ENCODE assay signal across 3 cellular contexts in the genomic region with DNA sequence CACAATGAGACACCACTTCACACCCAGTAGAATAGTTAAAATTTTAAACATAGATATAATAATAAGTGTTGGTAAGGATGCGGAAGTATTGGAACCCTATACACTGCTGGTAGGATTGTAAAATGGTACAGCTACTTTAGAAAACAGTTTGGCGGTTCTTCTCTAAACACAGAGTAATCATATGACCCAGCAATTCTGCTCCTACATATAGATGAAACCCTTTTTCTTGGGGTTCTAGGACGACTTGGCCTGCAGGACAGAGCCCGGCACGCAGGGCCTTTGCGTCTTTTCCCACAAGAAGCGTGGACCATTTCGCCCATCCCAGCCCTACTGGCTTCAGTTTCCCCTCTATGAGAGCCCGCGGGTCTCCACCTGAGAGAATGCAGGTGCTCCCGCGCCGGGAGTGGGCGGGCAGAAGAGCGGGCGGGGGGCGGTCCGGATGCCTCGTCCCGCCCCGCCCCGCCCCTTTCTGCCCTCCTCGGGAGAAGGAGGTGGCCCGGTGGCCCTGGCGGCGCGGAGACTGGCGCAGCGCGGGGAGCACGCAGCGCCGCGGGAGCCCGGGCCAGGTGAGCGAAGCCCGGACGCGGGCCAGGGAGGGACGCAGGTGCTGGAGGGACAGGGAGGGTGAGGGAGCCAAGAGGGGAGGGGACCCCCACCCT.
TF ChIP-seq lines count a peak whose summit lies in the region.

A gene (plus strand): TSS at position 508 of the 659 bp plus-strand sequence. CDS start 3,077 bp downstream, outside the sequence.

TF ChIP-seq in SK-N-SH, 30 proteins besides CTCF, POLR2A, EP300 and RAD21:
- TF ChIP-seq GATA2 (CRISPR knock-in tag; IDR thresholded peaks at IDR 0.05) = no peak
- TF ChIP-seq NFIC (IDR thresholded peaks at IDR 0.05; ENCODE audit: borderline replicate concordance) = no peak
- TF ChIP-seq, protein P1, sequence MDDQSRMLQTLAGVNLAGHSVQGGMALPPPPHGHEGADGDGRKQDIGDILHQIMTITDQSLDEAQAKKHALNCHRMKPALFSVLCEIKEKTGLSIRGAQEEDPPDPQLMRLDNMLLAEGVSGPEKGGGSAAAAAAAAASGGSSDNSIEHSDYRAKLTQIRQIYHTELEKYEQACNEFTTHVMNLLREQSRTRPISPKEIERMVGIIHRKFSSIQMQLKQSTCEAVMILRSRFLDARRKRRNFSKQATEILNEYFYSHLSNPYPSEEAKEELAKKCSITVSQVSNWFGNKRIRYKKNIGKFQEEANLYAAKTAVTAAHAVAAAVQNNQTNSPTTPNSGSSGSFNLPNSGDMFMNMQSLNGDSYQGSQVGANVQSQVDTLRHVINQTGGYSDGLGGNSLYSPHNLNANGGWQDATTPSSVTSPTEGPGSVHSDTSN (IDR thresholded peaks at IDR 0.05) = no peak
- TF ChIP-seq RFX5 (IDR thresholded peaks at IDR 0.05; ENCODE audit: low read length) = no peak
- TF ChIP-seq JUND (IDR thresholded peaks at IDR 0.05) = no peak
- no peak for TF ChIP-seq SMC3 (IDR thresholded peaks at IDR 0.05; ENCODE audit: low read depth, low read length)
- TF ChIP-seq, protein P2, sequence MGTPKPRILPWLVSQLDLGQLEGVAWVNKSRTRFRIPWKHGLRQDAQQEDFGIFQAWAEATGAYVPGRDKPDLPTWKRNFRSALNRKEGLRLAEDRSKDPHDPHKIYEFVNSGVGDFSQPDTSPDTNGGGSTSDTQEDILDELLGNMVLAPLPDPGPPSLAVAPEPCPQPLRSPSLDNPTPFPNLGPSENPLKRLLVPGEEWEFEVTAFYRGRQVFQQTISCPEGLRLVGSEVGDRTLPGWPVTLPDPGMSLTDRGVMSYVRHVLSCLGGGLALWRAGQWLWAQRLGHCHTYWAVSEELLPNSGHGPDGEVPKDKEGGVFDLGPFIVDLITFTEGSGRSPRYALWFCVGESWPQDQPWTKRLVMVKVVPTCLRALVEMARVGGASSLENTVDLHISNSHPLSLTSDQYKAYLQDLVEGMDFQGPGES (IDR thresholded peaks at IDR 0.05; ENCODE audit: low read depth, low read length) = no peak
- no peak for TF ChIP-seq EZH2phosphoT487 (IDR thresholded peaks at IDR 0.05; ENCODE audit: borderline replicate concordance, low read depth)
- TF ChIP-seq YY1 (IDR thresholded peaks at IDR 0.05; ENCODE audit: low read depth) = no peak

TF ChIP-seq in SK-N-SH treated with all-trans-retinoic acid at 6 μM for 48 hours, 23 proteins besides CTCF, POLR2A, EP300 and RAD21:
- TF ChIP-seq CSDC2 (CRISPR knock-in tag; IDR thresholded peaks at IDR 0.05) = no peak
- no peak for TF ChIP-seq ARNTL (CRISPR knock-in tag; IDR thresholded peaks at IDR 0.05; ENCODE audit: borderline replicate concordance, low read depth)
- no peak for TF ChIP-seq ESRRG (CRISPR knock-in tag; IDR thresholded peaks at IDR 0.05)
- TF ChIP-seq BACH2 (CRISPR knock-in tag; IDR thresholded peaks at IDR 0.05; ENCODE audit: borderline replicate concordance) = no peak
- TF ChIP-seq, protein P3, sequence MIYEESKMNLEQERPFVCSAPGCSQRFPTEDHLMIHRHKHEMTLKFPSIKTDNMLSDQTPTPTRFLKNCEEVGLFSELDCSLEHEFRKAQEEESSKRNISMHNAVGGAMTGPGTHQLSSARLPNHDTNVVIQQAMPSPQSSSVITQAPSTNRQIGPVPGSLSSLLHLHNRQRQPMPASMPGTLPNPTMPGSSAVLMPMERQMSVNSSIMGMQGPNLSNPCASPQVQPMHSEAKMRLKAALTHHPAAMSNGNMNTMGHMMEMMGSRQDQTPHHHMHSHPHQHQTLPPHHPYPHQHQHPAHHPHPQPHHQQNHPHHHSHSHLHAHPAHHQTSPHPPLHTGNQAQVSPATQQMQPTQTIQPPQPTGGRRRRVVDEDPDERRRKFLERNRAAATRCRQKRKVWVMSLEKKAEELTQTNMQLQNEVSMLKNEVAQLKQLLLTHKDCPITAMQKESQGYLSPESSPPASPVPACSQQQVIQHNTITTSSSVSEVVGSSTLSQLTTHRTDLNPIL (CRISPR knock-in tag; IDR thresholded peaks at IDR 0.05; ENCODE audit: low read depth) = no peak
- no peak for TF ChIP-seq ZNF8 (CRISPR knock-in tag; IDR thresholded peaks at IDR 0.05)
- TF ChIP-seq ISL1 (CRISPR knock-in tag; IDR thresholded peaks at IDR 0.05) = no peak
- TF ChIP-seq GLIS3 (CRISPR knock-in tag; IDR thresholded peaks at IDR 0.05) = no peak

TF ChIP-seq in HepG2, 621 proteins besides CTCF, POLR2A, EP300 and RAD21 (continues in another document):
- TF ChIP-seq ZNF713 (CRISPR knock-in tag; IDR thresholded peaks at IDR 0.05) = no peak
- no peak for TF ChIP-seq NCOA1 (CRISPR knock-in tag; IDR thresholded peaks at IDR 0.05)
- no peak for TF ChIP-seq MTF1 (CRISPR knock-in tag; IDR thresholded peaks at IDR 0.05)
- no peak for TF ChIP-seq PAF1 (CRISPR knock-in tag; IDR thresholded peaks at IDR 0.05)
- no peak for TF ChIP-seq MEF2D (CRISPR knock-in tag; IDR thresholded peaks at IDR 0.05)
- no peak for TF ChIP-seq ZNF274 (CRISPR knock-in tag; IDR thresholded peaks at IDR 0.05)
- TF ChIP-seq ZNF263 (CRISPR knock-in tag; IDR thresholded peaks at IDR 0.05) = 0 out of 2 replicates have a peak, but pooled peaks have one; percentile 33
- TF ChIP-seq, protein P4, sequence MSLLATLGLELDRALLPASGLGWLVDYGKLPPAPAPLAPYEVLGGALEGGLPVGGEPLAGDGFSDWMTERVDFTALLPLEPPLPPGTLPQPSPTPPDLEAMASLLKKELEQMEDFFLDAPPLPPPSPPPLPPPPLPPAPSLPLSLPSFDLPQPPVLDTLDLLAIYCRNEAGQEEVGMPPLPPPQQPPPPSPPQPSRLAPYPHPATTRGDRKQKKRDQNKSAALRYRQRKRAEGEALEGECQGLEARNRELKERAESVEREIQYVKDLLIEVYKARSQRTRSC (CRISPR knock-in tag; IDR thresholded peaks at IDR 0.05; ENCODE audit: low read depth) = no peak
- TF ChIP-seq ZNF350 (CRISPR knock-in tag; IDR thresholded peaks at IDR 0.05; ENCODE audit: borderline replicate concordance, low read depth) = no peak
- TF ChIP-seq, protein P5, sequence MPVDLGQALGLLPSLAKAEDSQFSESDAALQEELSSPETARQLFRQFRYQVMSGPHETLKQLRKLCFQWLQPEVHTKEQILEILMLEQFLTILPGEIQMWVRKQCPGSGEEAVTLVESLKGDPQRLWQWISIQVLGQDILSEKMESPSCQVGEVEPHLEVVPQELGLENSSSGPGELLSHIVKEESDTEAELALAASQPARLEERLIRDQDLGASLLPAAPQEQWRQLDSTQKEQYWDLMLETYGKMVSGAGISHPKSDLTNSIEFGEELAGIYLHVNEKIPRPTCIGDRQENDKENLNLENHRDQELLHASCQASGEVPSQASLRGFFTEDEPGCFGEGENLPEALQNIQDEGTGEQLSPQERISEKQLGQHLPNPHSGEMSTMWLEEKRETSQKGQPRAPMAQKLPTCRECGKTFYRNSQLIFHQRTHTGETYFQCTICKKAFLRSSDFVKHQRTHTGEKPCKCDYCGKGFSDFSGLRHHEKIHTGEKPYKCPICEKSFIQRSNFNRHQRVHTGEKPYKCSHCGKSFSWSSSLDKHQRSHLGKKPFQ (CRISPR knock-in tag; IDR thresholded peaks at IDR 0.05; ENCODE audit: insufficient replicate concordance) = no peak
- TF ChIP-seq ZNF607 (CRISPR knock-in tag; IDR thresholded peaks at IDR 0.05; ENCODE audit: borderline replicate concordance) = no peak
- TF ChIP-seq, protein P6, sequence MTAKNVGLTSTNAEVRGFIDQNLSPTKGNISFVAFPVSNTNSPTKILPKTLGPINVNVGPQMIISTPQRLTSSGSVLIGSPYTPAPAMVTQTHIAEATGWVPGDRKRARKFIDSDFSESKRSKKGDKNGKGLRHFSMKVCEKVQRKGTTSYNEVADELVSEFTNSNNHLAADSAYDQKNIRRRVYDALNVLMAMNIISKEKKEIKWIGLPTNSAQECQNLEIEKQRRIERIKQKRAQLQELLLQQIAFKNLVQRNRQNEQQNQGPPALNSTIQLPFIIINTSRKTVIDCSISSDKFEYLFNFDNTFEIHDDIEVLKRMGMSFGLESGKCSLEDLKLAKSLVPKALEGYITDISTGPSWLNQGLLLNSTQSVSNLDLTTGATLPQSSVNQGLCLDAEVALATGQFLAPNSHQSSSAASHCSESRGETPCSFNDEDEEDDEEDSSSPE (CRISPR knock-in tag; IDR thresholded peaks at IDR 0.05) = no peak
- TF ChIP-seq, protein P7, sequence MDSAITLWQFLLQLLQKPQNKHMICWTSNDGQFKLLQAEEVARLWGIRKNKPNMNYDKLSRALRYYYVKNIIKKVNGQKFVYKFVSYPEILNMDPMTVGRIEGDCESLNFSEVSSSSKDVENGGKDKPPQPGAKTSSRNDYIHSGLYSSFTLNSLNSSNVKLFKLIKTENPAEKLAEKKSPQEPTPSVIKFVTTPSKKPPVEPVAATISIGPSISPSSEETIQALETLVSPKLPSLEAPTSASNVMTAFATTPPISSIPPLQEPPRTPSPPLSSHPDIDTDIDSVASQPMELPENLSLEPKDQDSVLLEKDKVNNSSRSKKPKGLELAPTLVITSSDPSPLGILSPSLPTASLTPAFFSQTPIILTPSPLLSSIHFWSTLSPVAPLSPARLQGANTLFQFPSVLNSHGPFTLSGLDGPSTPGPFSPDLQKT (CRISPR knock-in tag; IDR thresholded peaks at IDR 0.05; ENCODE audit: borderline replicate concordance) = 0 out of 2 replicates have a peak, but pooled peaks have one; percentile 58
- TF ChIP-seq, protein P8, sequence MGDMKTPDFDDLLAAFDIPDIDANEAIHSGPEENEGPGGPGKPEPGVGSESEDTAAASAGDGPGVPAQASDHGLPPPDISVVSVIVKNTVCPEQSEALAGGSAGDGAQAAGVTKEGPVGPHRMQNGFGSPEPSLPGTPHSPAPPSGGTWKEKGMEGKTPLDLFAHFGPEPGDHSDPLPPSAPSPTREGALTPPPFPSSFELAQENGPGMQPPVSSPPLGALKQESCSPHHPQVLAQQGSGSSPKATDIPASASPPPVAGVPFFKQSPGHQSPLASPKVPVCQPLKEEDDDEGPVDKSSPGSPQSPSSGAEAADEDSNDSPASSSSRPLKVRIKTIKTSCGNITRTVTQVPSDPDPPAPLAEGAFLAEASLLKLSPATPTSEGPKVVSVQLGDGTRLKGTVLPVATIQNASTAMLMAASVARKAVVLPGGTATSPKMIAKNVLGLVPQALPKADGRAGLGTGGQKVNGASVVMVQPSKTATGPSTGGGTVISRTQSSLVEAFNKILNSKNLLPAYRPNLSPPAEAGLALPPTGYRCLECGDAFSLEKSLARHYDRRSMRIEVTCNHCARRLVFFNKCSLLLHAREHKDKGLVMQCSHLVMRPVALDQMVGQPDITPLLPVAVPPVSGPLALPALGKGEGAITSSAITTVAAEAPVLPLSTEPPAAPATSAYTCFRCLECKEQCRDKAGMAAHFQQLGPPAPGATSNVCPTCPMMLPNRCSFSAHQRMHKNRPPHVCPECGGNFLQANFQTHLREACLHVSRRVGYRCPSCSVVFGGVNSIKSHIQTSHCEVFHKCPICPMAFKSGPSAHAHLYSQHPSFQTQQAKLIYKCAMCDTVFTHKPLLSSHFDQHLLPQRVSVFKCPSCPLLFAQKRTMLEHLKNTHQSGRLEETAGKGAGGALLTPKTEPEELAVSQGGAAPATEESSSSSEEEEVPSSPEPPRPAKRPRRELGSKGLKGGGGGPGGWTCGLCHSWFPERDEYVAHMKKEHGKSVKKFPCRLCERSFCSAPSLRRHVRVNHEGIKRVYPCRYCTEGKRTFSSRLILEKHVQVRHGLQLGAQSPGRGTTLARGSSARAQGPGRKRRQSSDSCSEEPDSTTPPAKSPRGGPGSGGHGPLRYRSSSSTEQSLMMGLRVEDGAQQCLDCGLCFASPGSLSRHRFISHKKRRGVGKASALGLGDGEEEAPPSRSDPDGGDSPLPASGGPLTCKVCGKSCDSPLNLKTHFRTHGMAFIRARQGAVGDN (CRISPR knock-in tag; IDR thresholded peaks at IDR 0.05) = peak; percentile 35; the same call in 1 of the 2 replicates
- no peak for TF ChIP-seq ZNF773 (CRISPR knock-in tag; IDR thresholded peaks at IDR 0.05; ENCODE audit: borderline replicate concordance)
- TF ChIP-seq, protein P9, sequence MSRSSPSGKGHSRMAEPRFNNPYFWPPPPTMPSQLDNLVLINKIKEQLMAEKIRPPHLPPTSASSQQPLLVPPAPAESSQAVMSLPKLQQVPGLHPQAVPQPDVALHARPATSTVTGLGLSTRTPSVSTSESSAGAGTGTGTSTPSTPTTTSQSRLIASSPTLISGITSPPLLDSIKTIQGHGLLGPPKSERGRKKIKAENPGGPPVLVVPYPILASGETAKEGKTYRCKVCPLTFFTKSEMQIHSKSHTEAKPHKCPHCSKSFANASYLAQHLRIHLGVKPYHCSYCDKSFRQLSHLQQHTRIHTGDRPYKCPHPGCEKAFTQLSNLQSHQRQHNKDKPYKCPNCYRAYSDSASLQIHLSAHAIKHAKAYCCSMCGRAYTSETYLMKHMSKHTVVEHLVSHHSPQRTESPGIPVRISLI (CRISPR knock-in tag; IDR thresholded peaks at IDR 0.05; ENCODE audit: borderline replicate concordance) = no peak
- no peak for TF ChIP-seq CCAR2 (optimal IDR thresholded peaks at IDR 0.05; ENCODE audit: low read depth, low read length)
- no peak for TF ChIP-seq ATRX (CRISPR knock-in tag; IDR thresholded peaks at IDR 0.05; ENCODE audit: borderline replicate concordance)
- TF ChIP-seq PAWR (CRISPR knock-in tag; IDR thresholded peaks at IDR 0.05; ENCODE audit: borderline replicate concordance) = no peak
- TF ChIP-seq, protein P10, sequence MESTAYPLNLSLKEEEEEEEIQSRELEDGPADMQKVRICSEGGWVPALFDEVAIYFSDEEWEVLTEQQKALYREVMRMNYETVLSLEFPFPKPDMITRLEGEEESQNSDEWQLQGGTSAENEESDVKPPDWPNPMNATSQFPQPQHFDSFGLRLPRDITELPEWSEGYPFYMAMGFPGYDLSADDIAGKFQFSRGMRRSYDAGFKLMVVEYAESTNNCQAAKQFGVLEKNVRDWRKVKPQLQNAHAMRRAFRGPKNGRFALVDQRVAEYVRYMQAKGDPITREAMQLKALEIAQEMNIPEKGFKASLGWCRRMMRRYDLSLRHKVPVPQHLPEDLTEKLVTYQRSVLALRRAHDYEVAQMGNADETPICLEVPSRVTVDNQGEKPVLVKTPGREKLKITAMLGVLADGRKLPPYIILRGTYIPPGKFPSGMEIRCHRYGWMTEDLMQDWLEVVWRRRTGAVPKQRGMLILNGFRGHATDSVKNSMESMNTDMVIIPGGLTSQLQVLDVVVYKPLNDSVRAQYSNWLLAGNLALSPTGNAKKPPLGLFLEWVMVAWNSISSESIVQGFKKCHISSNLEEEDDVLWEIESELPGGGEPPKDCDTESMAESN (CRISPR knock-in tag; conservative IDR thresholded peaks at IDR 0.05) = no peak
- TF ChIP-seq KDM3A (CRISPR knock-in tag; IDR thresholded peaks at IDR 0.05; ENCODE audit: low read depth) = no peak
- TF ChIP-seq, protein P11, sequence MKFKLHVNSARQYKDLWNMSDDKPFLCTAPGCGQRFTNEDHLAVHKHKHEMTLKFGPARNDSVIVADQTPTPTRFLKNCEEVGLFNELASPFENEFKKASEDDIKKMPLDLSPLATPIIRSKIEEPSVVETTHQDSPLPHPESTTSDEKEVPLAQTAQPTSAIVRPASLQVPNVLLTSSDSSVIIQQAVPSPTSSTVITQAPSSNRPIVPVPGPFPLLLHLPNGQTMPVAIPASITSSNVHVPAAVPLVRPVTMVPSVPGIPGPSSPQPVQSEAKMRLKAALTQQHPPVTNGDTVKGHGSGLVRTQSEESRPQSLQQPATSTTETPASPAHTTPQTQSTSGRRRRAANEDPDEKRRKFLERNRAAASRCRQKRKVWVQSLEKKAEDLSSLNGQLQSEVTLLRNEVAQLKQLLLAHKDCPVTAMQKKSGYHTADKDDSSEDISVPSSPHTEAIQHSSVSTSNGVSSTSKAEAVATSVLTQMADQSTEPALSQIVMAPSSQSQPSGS (CRISPR knock-in tag; IDR thresholded peaks at IDR 0.05) = no peak
- TF ChIP-seq GATA4 (IDR thresholded peaks at IDR 0.05; ENCODE audit: borderline replicate concordance, low read depth) = no peak
